In the genomic region with DNA sequence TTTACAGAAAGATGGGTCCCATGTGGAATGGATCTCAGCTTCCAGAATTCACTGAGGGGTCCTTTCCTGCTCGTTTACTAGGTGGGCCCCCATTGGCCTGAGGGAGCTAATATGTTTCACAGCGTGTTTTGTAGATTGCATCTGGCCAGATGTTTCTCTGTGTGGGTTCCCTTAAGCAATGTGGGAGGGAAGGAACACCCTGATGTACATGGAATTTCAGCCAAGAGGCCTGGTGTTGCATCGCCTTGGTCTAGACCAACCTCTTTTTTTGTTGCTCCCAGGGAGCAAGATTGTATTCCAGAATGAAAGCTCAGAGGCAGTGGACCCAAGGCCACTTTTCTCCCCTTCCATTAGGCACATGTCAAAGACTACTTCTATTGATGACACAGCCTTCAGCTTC, we compare ENCODE assay signal across 22 cellular contexts.
"Had no signal": no experiment of that assay in that cellular context is flagged by ENCODE, and none has a peak within 500 bp of the region (broad histone marks: within the 10 kb centered on the region; RNA-seq: fewer than 3 reads in every experiment).

No MANE protein-coding gene starts in this region.

- FAIRE-seq: islet of Langerhans, TTC549 had no signal

- H3K4me3 ChIP-seq: ascending aorta, breast epithelium, esophagus squamous epithelium, gastroesophageal sphincter, hepatocyte, tibial artery had no signal

- DNase-seq: activated CD4-positive, alpha-beta T cell treated with anti-CD3 and anti-CD28 coated beads, Interleukin-2, amount 10 ng/mL, durations not matched to agents 7 days and 5 days; activated CD4-positive, CD25-positive, alpha-beta regulatory T cell; activated CD8-positive, alpha-beta memory T cell treated with anti-CD3 and anti-CD28 coated beads, Interleukin-2, amount 50 U/mL, for 4 hours; activated effector memory CD4-positive, alpha-beta T cell treated with Interleukin-2 at 50 U/mL for 16 hours; activated naive CD4-positive, alpha-beta T cell treated with anti-CD3 and anti-CD28 coated beads, Interleukin-2, amount 50 U/mL, for 16 hours; activated T-cell treated with anti-CD3 and anti-CD28 coated beads, Interleukin-2, amount 50 U/mL, for 4 hours; effector CD8-positive, alpha-beta T cell; esophagus squamous epithelium; left cardiac atrium; nucleus accumbens; retina; stimulated activated naive CD8-positive, alpha-beta T cell treated with anti-CD3 and anti-CD28 coated beads, Interleukin-15, Interleukin-2, amounts not matched to agents 100 U/mL and 50 U/mL, for 24 hours; substantia nigra; SW 1271; tibial artery had no signal

- ATAC-seq: activated T-cell treated with anti-CD3 and anti-CD28 coated beads, Interleukin-2, amount 50 U/mL, for 4 hours; gastroesophageal sphincter; natural killer cell treated with Interleukin-12 subunit alpha and Interleukin-12 subunit beta and Interleukin-15 and Interleukin-18, amount 100 ng/mL, for 72 hours; stimulated activated naive CD8-positive, alpha-beta T cell treated with anti-CD3 and anti-CD28 coated beads, Interleukin-15, Interleukin-2, amounts not matched to agents 100 U/mL and 50 U/mL, for 24 hours had no signal
